In genomic region chr6:53854843-53855567, GRCh38 we compare ENCODE assay signal across 1 cellular context.
A peak's percentile ranks its signal among the peaks of the same experiment; 100 is the strongest.
TF ChIP-seq lines count a peak whose summit lies in the region.

No MANE protein-coding gene starts in this region.

TF ChIP-seq in HepG2, 621 proteins besides CTCF, POLR2A, EP300 and RAD21 (continued from another document):
- TF ChIP-seq, protein P1, sequence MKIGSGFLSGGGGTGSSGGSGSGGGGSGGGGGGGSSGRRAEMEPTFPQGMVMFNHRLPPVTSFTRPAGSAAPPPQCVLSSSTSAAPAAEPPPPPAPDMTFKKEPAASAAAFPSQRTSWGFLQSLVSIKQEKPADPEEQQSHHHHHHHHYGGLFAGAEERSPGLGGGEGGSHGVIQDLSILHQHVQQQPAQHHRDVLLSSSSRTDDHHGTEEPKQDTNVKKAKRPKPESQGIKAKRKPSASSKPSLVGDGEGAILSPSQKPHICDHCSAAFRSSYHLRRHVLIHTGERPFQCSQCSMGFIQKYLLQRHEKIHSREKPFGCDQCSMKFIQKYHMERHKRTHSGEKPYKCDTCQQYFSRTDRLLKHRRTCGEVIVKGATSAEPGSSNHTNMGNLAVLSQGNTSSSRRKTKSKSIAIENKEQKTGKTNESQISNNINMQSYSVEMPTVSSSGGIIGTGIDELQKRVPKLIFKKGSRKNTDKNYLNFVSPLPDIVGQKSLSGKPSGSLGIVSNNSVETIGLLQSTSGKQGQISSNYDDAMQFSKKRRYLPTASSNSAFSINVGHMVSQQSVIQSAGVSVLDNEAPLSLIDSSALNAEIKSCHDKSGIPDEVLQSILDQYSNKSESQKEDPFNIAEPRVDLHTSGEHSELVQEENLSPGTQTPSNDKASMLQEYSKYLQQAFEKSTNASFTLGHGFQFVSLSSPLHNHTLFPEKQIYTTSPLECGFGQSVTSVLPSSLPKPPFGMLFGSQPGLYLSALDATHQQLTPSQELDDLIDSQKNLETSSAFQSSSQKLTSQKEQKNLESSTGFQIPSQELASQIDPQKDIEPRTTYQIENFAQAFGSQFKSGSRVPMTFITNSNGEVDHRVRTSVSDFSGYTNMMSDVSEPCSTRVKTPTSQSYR (CRISPR knock-in tag; IDR thresholded peaks at IDR 0.05; ENCODE audit: borderline replicate concordance), result no peak
- TF ChIP-seq MED1 (CRISPR knock-in tag; IDR thresholded peaks at IDR 0.05) (peak; percentile 94), SOX13 (IDR thresholded peaks at IDR 0.05) (no peak), SOX13 (CRISPR knock-in tag; conservative IDR thresholded peaks at IDR 0.05 in 1 of 2, IDR thresholded peaks at IDR 0.05 in 1 of 2) (peak in 1 of 2 experiments; percentile 87; a peak in 2 of 4 replicates), ZBTB34 (CRISPR knock-in tag; IDR thresholded peaks at IDR 0.05) (peak; percentile 60; the same call in 1 of the 2 replicates), ZSCAN25 (CRISPR knock-in tag; IDR thresholded peaks at IDR 0.05) (0 out of 2 replicates have a peak, but pooled peaks have one; percentile 42), ATF7-NPFF (CRISPR knock-in tag; IDR thresholded peaks at IDR 0.05; ENCODE audit: low read depth) (no peak), JARID2 (CRISPR knock-in tag; IDR thresholded peaks at IDR 0.05; ENCODE audit: insufficient replicate concordance) (no peak), FOSL2 (CRISPR knock-in tag; IDR thresholded peaks at IDR 0.05) (peak; percentile 88), NFE2 (CRISPR knock-in tag; IDR thresholded peaks at IDR 0.05) (peak; percentile 75; the same call in 1 of the 2 replicates)
- TF ChIP-seq, protein P2, sequence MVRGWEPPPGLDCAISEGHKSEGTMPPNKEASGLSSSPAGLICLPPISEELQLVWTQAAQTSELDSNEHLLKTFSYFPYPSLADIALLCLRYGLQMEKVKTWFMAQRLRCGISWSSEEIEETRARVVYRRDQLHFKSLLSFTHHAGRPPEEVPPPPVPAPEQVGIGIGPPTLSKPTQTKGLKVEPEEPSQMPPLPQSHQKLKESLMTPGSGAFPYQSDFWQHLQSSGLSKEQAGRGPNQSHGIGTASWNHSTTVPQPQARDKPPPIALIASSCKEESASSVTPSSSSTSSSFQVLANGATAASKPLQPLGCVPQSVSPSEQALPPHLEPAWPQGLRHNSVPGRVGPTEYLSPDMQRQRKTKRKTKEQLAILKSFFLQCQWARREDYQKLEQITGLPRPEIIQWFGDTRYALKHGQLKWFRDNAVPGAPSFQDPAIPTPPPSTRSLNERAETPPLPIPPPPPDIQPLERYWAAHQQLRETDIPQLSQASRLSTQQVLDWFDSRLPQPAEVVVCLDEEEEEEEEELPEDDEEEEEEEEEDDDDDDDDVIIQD (CRISPR knock-in tag; IDR thresholded peaks at IDR 0.05; ENCODE audit: low read depth), result peak; percentile 89
